In the genomic region with DNA sequence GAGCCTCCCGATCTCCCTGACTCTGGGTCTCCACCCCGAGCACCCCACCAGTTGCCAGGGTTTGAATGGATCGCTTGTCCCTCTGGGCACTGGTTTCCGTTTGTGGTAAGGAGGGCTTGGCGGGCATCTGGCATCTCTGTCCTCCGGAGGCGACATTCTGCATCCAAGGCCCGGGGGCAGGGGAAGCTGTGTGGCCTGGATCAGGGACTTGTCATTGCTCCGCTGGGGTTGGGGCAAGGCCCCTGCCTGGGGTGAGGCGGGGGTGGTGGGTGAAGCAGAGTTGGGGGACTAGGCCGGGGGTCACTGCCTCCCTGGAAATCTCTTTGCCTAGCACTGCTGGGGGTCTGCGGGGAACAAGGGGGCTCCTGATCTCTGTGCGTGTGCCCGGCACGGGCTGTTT, we compare ENCODE assay signal across 32 cellular contexts. TPM values are rescaled to one million over a fixed set of nuclear protein-coding genes. Genes with fewer than 3 reads are reported as not detected.
"Had no signal": no experiment of that assay in that cellular context is flagged by ENCODE, and none has a peak within 500 bp of the region (broad histone marks: within the 10 kb centered on the region; RNA-seq: fewer than 3 reads in every experiment).

No MANE protein-coding gene starts in this region.

- H3K9ac ChIP-seq: parathyroid adenoma had no signal

- H3K4me3 ChIP-seq: colonic mucosa, gastrocnemius medialis, lung, sigmoid colon, stomach, thoracic aorta, tibial nerve, upper lobe of left lung had no signal

- H3K79me2 ChIP-seq: parathyroid adenoma had no signal

- H3K9me3 ChIP-seq: colonic mucosa, gastrocnemius medialis, sigmoid colon, stomach, thoracic aorta, tibial nerve, upper lobe of left lung had no signal

- H3K27me3 Mint-ChIP-seq: dendritic cell treated with granulocyte-macrophage colony-stimulating factor and Interleukin-4, amounts not matched to agents 40 ng/mL and 50 ng/mL, for 4 days had no signal

- H3K27ac ChIP-seq: colonic mucosa, epithelial cell of prostate, parathyroid adenoma, sigmoid colon, stomach, thoracic aorta, tibial nerve, upper lobe of left lung had no signal

- DNase-seq: colonic mucosa; effector CD8-positive, alpha-beta T cell; endodermal cell; foreskin fibroblast; gastrocnemius medialis; hippocampal formation; immature natural killer cell; islet precursor cell; kidney glomerular epithelial cell; left colon; left ventricle myocardium superior; natural killer cell; sigmoid colon; stimulated activated CD4-positive, alpha-beta T cell treated with anti-CD3 and anti-CD28 coated beads, Interleukin-2, amount 100 ng/mL, for 24 hours; stimulated activated CD4-positive, alpha-beta T cell treated with anti-CD3 and anti-CD28 coated beads, Interleukin-4, amount 100 ng/mL, for 24 hours; stimulated activated naive CD4-positive, alpha-beta T cell treated with Interleukin-2 at 50 U/mL for 16 hours; stomach; upper lobe of left lung had no signal

- H3K36me3 Mint-ChIP-seq: immature natural killer cell; memory B cell; natural killer cell; stimulated activated effector memory CD8-positive, alpha-beta T cell treated with anti-CD3 and anti-CD28 coated beads, Interleukin-12 subunit alpha, Interleukin-12 subunit beta, amount 100 ng/mL, for 72 hours had no signal

- FAIRE-seq: urothelium cell line had no signal

- H3K4me1 Mint-ChIP-seq: immature natural killer cell; memory B cell; natural killer cell; stimulated activated effector memory CD8-positive, alpha-beta T cell treated with anti-CD3 and anti-CD28 coated beads, Interleukin-12 subunit alpha, Interleukin-12 subunit beta, amount 100 ng/mL, for 72 hours had no signal

- H2AFZ ChIP-seq: parathyroid adenoma had no signal

- H3K27me3 ChIP-seq: colonic mucosa, sigmoid colon, tibial nerve, upper lobe of left lung had no signal

- H3K4me3 Mint-ChIP-seq: dendritic cell treated with granulocyte-macrophage colony-stimulating factor and Interleukin-4, amounts not matched to agents 40 ng/mL and 50 ng/mL, for 4 days; endodermal cell; immature natural killer cell; memory B cell; natural killer cell; neural crest cell; stimulated activated effector memory CD8-positive, alpha-beta T cell treated with anti-CD3 and anti-CD28 coated beads, Interleukin-12 subunit alpha, Interleukin-12 subunit beta, amount 100 ng/mL, for 72 hours had no signal

- H3K4me1 ChIP-seq: colonic mucosa, gastrocnemius medialis, sigmoid colon, tibial nerve had no signal

- H3K9me3 Mint-ChIP-seq: dendritic cell treated with granulocyte-macrophage colony-stimulating factor and Interleukin-4, amounts not matched to agents 40 ng/mL and 50 ng/mL, for 4 days; endodermal cell; immature natural killer cell; memory B cell; natural killer cell; neural crest cell; stimulated activated effector memory CD8-positive, alpha-beta T cell treated with anti-CD3 and anti-CD28 coated beads, Interleukin-12 subunit alpha, Interleukin-12 subunit beta, amount 100 ng/mL, for 72 hours had no signal

- H3K36me3 ChIP-seq: colonic mucosa, gastrocnemius medialis, sigmoid colon, thoracic aorta had no signal

- H3K27ac Mint-ChIP-seq: dendritic cell treated with granulocyte-macrophage colony-stimulating factor and Interleukin-4, amounts not matched to agents 40 ng/mL and 50 ng/mL, for 4 days; endodermal cell; immature natural killer cell; memory B cell; natural killer cell; progenitor cell of endocrine pancreas; stimulated activated effector memory CD8-positive, alpha-beta T cell treated with anti-CD3 and anti-CD28 coated beads, Interleukin-12 subunit alpha, Interleukin-12 subunit beta, amount 100 ng/mL, for 72 hours had no signal

- ATAC-seq: esophagus mucosa; gastrocnemius medialis; left colon; left ventricle myocardium superior; natural killer cell; stimulated activated effector memory CD8-positive, alpha-beta T cell treated with anti-CD3 and anti-CD28 coated beads, Interleukin-12 subunit alpha, Interleukin-12 subunit beta, amount 100 ng/mL, for 72 hours had no signal

RNA-seq across cellular contexts. Expression of gene KIF26A, which starts 30.2 kb away (rescaled TPM):
- total RNA-seq: mononuclear cell, natural killer cell, osteoblast had no signal
- polyA plus RNA-seq: immature natural killer cell had no signal
